In genomic region chr1:31063636-31064035, GRCh38 we compare ENCODE assay signal across 1 cellular context.
TF ChIP-seq lines count a peak whose summit lies in the region.

No MANE protein-coding gene starts in this region.

TF ChIP-seq in WTC11, 78 proteins besides CTCF, POLR2A, EP300 and RAD21 (continued from another document):
- no peak for TF ChIP-seq ESRRA (CRISPR knock-in tag; IDR thresholded peaks at IDR 0.05; ENCODE audit: borderline replicate concordance)
- TF ChIP-seq PRDM15 (CRISPR knock-in tag; IDR thresholded peaks at IDR 0.05), result no peak
- TF ChIP-seq IRF1 (CRISPR knock-in tag; IDR thresholded peaks at IDR 0.05), result no peak
TF ChIP-seq in WTC11: peak in this region for 0.
